1 cellular context compared by ENCODE assay signal in the genomic region with DNA sequence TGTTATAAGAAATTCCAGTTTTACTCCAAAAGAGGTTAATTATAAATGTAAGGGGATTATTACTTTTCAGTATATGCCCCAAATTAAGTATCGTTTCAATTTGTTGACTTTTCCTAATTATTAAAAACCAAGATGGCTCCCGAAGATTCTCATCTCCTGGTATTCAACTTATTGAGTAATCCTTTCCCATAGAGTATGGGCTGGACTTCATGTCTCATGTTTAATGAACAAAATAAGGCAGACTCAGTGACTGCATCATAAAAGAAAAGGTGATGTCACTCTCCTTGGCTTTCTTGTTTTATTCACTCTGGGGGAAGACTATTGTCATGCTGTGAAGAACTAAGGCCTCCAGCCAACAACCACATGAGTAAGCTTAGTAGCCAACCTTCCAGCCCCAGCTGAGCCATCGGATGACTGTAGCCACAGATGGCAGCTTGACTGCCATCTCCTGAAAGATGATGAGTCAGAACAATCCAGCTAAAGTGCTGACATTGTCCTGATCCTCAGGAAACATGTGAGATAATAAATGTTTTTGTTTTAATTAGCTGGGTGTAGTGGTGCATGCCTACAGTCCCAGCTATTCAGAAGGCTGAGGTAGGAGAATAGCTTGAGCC.
TF ChIP-seq lines count a peak whose summit lies in the region.

No MANE protein-coding gene starts in this region.

TF ChIP-seq in SK-N-SH treated with all-trans-retinoic acid at 6 μM for 48 hours, 23 proteins besides CTCF, POLR2A, EP300 and RAD21 (continued from another document):
- TF ChIP-seq, protein P1, sequence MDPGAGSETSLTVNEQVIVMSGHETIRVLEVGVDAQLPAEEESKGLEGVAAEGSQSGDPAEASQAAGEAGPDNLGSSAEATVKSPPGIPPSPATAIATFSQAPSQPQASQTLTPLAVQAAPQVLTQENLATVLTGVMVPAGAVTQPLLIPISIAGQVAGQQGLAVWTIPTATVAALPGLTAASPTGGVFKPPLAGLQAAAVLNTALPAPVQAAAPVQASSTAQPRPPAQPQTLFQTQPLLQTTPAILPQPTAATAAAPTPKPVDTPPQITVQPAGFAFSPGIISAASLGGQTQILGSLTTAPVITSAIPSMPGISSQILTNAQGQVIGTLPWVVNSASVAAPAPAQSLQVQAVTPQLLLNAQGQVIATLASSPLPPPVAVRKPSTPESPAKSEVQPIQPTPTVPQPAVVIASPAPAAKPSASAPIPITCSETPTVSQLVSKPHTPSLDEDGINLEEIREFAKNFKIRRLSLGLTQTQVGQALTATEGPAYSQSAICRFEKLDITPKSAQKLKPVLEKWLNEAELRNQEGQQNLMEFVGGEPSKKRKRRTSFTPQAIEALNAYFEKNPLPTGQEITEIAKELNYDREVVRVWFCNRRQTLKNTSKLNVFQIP (CRISPR knock-in tag; IDR thresholded peaks at IDR 0.05; ENCODE audit: borderline replicate concordance, low read depth): no peak
